In the genomic region with DNA sequence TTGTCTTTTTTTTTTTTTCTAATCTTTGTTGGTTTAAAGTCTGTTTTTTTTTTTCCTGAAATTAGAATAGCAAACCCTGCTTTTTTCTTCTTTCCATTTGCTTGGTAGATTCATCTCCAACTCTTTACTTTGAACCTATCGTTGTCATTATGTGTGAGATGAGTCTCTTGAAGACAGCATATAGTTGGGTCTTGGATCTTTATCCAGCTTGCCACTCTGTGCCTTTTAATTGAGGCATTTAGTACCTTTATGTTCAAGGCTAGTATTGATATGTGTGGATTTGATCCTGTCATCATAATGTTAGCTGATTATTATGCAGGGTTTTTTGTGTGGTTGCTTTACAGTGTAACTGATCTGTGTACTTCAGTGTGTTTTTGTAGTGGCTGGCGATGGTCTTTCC, we compare ENCODE assay signal across 30 cellular contexts.
A peak's percentile ranks its signal among the peaks of the same experiment; 100 is the strongest.
DNase-seq lines count a peak whose midpoint lies in the region; TF ChIP-seq lines count a peak whose summit lies in the region.
"Had no signal": no experiment of that assay in that cellular context is flagged by ENCODE, and none has a peak within 500 bp of the region (broad histone marks: within the 10 kb centered on the region; RNA-seq: fewer than 3 reads in every experiment).

No MANE protein-coding gene starts in this region.

- no peak for TF ChIP-seq EP300 in SK-N-SH (IDR thresholded peaks at IDR 0.05; ENCODE audit: borderline replicate concordance in 1 of 2, low read depth in 1 of 2, low read length in 1 of 2)

- CTCF ChIA-PET in HEK293 (lab: Yijun Ruan, JAX) = interaction anchor here (0.6 to 0.9 kb wide), 3 partner anchors 52 to 1431 kb away, joined by 3 to 4 read pairs (median 4); no protein-coding TSS in a partner anchor
- CTCF ChIA-PET in SK-N-SH (lab: Yijun Ruan, JAX) = no interaction called here

- no peak for TF ChIP-seq RAD21 in SK-N-SH (IDR thresholded peaks at IDR 0.05; ENCODE audit: low read length)

- H3K4me2 ChIP-seq in BLaER1 treated with 17β-estradiol and CSF1 and Interleukin-3, amounts not matched to agents 10 nM and 100 nM = no peak overlapping the region
- H3K4me2 ChIP-seq in Karpas-422 (ENCODE audit: low read depth, low read length, poor library complexity, severe bottlenecking) (no peak overlapping the region), SK-N-SH (no peak overlapping the region)
- H3K4me2 ChIP-seq: A549, BLaER1 had no signal

- no peak overlapping the region for H2AFZ ChIP-seq in Karpas-422 (ENCODE audit: low read length)
- no peak overlapping the region for H2AFZ ChIP-seq in SK-N-SH (ENCODE audit: low read depth)

- H3K27ac ChIP-seq in BLaER1 treated with 17β-estradiol and CSF1 and Interleukin-3, amounts not matched to agents 10 nM and 100 nM = peak overlapping the region in 7 of 11 experiments; percentile 84 to 94 (median 84); a peak in 10 of 22 replicates
- no peak overlapping the region for H3K27ac ChIP-seq in HEK293 (ENCODE audit: extremely low read depth, low read depth, low read length)
- H3K27ac ChIP-seq in Karpas-422 (ENCODE audit: low read length) = no peak overlapping the region
- no peak overlapping the region for H3K27ac ChIP-seq in SK-N-SH (ENCODE audit: low read depth in 2 of 2, low read length in 1 of 2)
- H3K27ac ChIP-seq: 22Rv1, A549, C4-2B had no signal

- H3K79me2 ChIP-seq in Karpas-422 (ENCODE audit: low read length) (no peaks in the 10 kb centered on the region), SK-N-SH (ENCODE audit: insufficient read depth) (no peaks in the 10 kb centered on the region)

- DNase-seq in Karpas-422 (peak; percentile 4), NCI-H2081 (lab: John Stamatoyannopoulos, UW) (no peak), SK-N-SH (no peak)
- no peak for DNase-seq in activated CD4-positive, CD25-positive, alpha-beta regulatory T cell (lab: John Stamatoyannopoulos, UW)
- DNase-seq: 8988T; ACHN; AML-193; BE2C; C1 segment of cervical spinal cord; Caco-2; Calu3; CD4-positive, alpha-beta memory T cell; CD4-positive, alpha-beta T cell; CD4-positive, CD25-positive, alpha-beta regulatory T cell; CD8-positive, alpha-beta memory T cell; CD8-positive, alpha-beta T cell; COR-L47; DMS 273 treated with DMSO at 0.1 percent for 48 hours; DMS153; DMS53; DMS79; DMS79 treated with DMSO at 0.1 percent for 48 hours; DND-41; EL had no signal

- H3K4me1 ChIP-seq in BLaER1 treated with 17β-estradiol and CSF1 and Interleukin-3, amounts not matched to agents 10 nM and 100 nM = peaks cover 36 to 54% (median 42%) of the 10 kb centered on the region in 10 experiments
- H3K4me1 ChIP-seq in HEK293 (ENCODE audit: control insufficient read depth, insufficient read depth, low read length) (no peaks in the 10 kb centered on the region), Karpas-422 (ENCODE audit: low read length) (no peaks in the 10 kb centered on the region), SK-N-SH (ENCODE audit: control insufficient read depth in 1 of 2, insufficient read depth in 2 of 2, low read depth in 1 of 2, low read length in 1 of 2) (no peaks in the 10 kb centered on the region)
- H3K4me1 ChIP-seq: A549, BE2C, Caco-2 had no signal

- H3K4me3 ChIP-seq in BLaER1 treated with 17β-estradiol and CSF1 and Interleukin-3, amounts not matched to agents 10 nM and 100 nM = peak overlapping the region in 3 of 10 experiments; percentile 13 to 31 (median 25); a peak in 4 of 20 replicates
- H3K4me3 ChIP-seq in HEK293 (ENCODE audit: low read depth, low read length) (no peak overlapping the region), Karpas-422 (ENCODE audit: low read length) (no peak overlapping the region), SK-N-SH (ENCODE audit: low read depth in 2 of 2, low read length in 1 of 2) (no peak overlapping the region)
- H3K4me3 ChIP-seq: A549 had no signal

- H3K27me3 ChIP-seq in BLaER1 treated with 17β-estradiol and CSF1 and Interleukin-3, amounts not matched to agents 10 nM and 100 nM = no peaks in the 10 kb centered on the region
- H3K27me3 ChIP-seq in Karpas-422 (ENCODE audit: low read length) (no peaks in the 10 kb centered on the region; the same call in 1 of the 2 replicates), SK-N-SH (ENCODE audit: insufficient read depth) (no peaks in the 10 kb centered on the region)
- H3K27me3 ChIP-seq: BE2C, BLaER1 had no signal

- peaks cover 0 to 25% (median 7%) of the 10 kb centered on the region in 11 experiments; a peak in 6 of 22 replicates for H3K36me3 ChIP-seq in BLaER1 treated with 17β-estradiol and CSF1 and Interleukin-3, amounts not matched to agents 10 nM and 100 nM
- H3K36me3 ChIP-seq in HEK293 (ENCODE audit: control insufficient read depth in 2 of 2, insufficient read depth in 1 of 2, low read length in 2 of 2) = no peaks in the 10 kb centered on the region
- no peaks in the 10 kb centered on the region for H3K36me3 ChIP-seq in Karpas-422 (ENCODE audit: insufficient read depth, low read length)
- no peaks in the 10 kb centered on the region for H3K36me3 ChIP-seq in SK-N-SH (replicated peaks in 1 of 2; ENCODE audit: control insufficient read depth in 1 of 2, insufficient read depth in 2 of 2, low read length in 1 of 2)
- H3K36me3 ChIP-seq: BE2C had no signal

- H3K9me2 ChIP-seq in Karpas-422 (replicated peaks; ENCODE audit: insufficient read depth, low read length) = no peaks in the 10 kb centered on the region
- no peaks in the 10 kb centered on the region for H3K9me2 ChIP-seq in SK-N-SH

- WGBS in SK-N-SH (ENCODE audit: low lambda C conversion rate) = 7% methylated on average over 2 of the region's 2 CpGs

- H3K9ac ChIP-seq in BLaER1 treated with 17β-estradiol and CSF1 and Interleukin-3, amounts not matched to agents 10 nM and 100 nM = no peak overlapping the region
- H3K9ac ChIP-seq in Karpas-422 (ENCODE audit: low read length) (no peak overlapping the region), SK-N-SH (no peak overlapping the region)
- H3K9ac ChIP-seq: BLaER1 had no signal

- H4K20me1 ChIP-seq in BLaER1 treated with 17β-estradiol and CSF1 and Interleukin-3, amounts not matched to agents 10 nM and 100 nM = no peaks in the 10 kb centered on the region
- no peaks in the 10 kb centered on the region for H4K20me1 ChIP-seq in Karpas-422 (ENCODE audit: insufficient read depth, low read depth, low read length)
- H4K20me1 ChIP-seq in SK-N-SH (ENCODE audit: insufficient read depth) = no peaks in the 10 kb centered on the region
- H4K20me1 ChIP-seq: BLaER1 had no signal

- TF ChIP-seq CTCF in HEK293 (tag by site-specific recombination; IDR thresholded peaks at IDR 0.05) = no peak
- no peak for TF ChIP-seq CTCF in SK-N-SH (IDR thresholded peaks at IDR 0.05)

- peaks cover 71 to 87% (median 80%) of the 10 kb centered on the region in 11 experiments for H3K9me3 ChIP-seq in BLaER1 treated with 17β-estradiol and CSF1 and Interleukin-3, amounts not matched to agents 10 nM and 100 nM (replicated peaks in 1 of 11)
- H3K9me3 ChIP-seq in HEK293 (ENCODE audit: control insufficient read depth, insufficient read depth, low read depth, low read length) (no peaks in the 10 kb centered on the region), Karpas-422 (ENCODE audit: low read length) (no peaks in the 10 kb centered on the region), SK-N-SH (peaks cover 7% of the 10 kb centered on the region; the same call in 1 of the 2 replicates)
- H3K9me3 ChIP-seq: A549, BE2C had no signal

- no peaks in the 10 kb centered on the region for H3F3A ChIP-seq in SK-N-SH (replicated peaks; ENCODE audit: insufficient read depth)

- POLR2A ChIA-PET in HEK293 (lab: Yijun Ruan, JAX) (no interaction called here), SK-N-SH (lab: Yijun Ruan, JAX) (no interaction called here)

TF ChIP-seq in HEK293, 187 proteins besides CTCF, POLR2A, EP300 and RAD21:
- peak; percentile 83 for TF ChIP-seq ZNF529 (tag by site-specific recombination; IDR thresholded peaks at IDR 0.05; ENCODE audit: insufficient replicate concordance)
- no peak for TF ChIP-seq ZNF624 (tag by site-specific recombination; IDR thresholded peaks at IDR 0.05)
- TF ChIP-seq SETDB1 (IDR thresholded peaks at IDR 0.05; ENCODE audit: insufficient read length, low read length) = peak; percentile 90
- TF ChIP-seq, protein P1, sequence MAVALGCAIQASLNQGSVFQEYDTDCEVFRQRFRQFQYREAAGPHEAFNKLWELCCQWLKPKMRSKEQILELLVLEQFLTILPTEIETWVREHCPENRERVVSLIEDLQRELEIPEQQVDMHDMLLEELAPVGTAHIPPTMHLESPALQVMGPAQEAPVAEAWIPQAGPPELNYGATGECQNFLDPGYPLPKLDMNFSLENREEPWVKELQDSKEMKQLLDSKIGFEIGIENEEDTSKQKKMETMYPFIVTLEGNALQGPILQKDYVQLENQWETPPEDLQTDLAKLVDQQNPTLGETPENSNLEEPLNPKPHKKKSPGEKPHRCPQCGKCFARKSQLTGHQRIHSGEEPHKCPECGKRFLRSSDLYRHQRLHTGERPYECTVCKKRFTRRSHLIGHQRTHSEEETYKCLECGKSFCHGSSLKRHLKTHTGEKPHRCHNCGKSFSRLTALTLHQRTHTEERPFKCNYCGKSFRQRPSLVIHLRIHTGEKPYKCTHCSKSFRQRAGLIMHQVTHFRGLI (tag by site-specific recombination; IDR thresholded peaks at IDR 0.05) = no peak
- TF ChIP-seq ZNF558 (tag by site-specific recombination; IDR thresholded peaks at IDR 0.05) = peak; percentile 58; the same call in 1 of the 2 replicates
TF ChIP-seq in HEK293: peak in this region for 3.

TF ChIP-seq in SK-N-SH, 30 proteins besides CTCF, POLR2A, EP300 and RAD21 (continues in another document):
- no peak for TF ChIP-seq YY1 (IDR thresholded peaks at IDR 0.05; ENCODE audit: low read depth)
- TF ChIP-seq ELF1 (IDR thresholded peaks at IDR 0.05) = no peak
- TF ChIP-seq TCF12 (IDR thresholded peaks at IDR 0.05) = no peak
- TF ChIP-seq NFIC (IDR thresholded peaks at IDR 0.05; ENCODE audit: borderline replicate concordance) = no peak
- TF ChIP-seq, protein P2, sequence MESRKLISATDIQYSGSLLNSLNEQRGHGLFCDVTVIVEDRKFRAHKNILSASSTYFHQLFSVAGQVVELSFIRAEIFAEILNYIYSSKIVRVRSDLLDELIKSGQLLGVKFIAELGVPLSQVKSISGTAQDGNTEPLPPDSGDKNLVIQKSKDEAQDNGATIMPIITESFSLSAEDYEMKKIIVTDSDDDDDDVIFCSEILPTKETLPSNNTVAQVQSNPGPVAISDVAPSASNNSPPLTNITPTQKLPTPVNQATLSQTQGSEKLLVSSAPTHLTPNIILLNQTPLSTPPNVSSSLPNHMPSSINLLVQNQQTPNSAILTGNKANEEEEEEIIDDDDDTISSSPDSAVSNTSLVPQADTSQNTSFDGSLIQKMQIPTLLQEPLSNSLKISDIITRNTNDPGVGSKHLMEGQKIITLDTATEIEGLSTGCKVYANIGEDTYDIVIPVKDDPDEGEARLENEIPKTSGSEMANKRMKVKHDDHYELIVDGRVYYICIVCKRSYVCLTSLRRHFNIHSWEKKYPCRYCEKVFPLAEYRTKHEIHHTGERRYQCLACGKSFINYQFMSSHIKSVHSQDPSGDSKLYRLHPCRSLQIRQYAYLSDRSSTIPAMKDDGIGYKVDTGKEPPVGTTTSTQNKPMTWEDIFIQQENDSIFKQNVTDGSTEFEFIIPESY (IDR thresholded peaks at IDR 0.05; ENCODE audit: borderline replicate concordance, low read depth) = no peak
- no peak for TF ChIP-seq SMC3 (IDR thresholded peaks at IDR 0.05; ENCODE audit: low read depth, low read length)
- TF ChIP-seq RCOR1 (IDR thresholded peaks at IDR 0.05; ENCODE audit: low read length) = no peak
- TF ChIP-seq GABPA (IDR thresholded peaks at IDR 0.05; ENCODE audit: low read depth) = no peak

Comparison
In these comparisons a context has a peak if more than half of its experiments do, and no peak if none do; other contexts are left out.
1. H3K27ac ChIP-seq: peak in BLaER1 treated with 17β-estradiol and CSF1 and Interleukin-3, amounts not matched to agents 10 nM and 100 nM (7 of 11); none in HEK293 (single experiment), Karpas-422 (single experiment) and SK-N-SH (0 of 2).